ENCODE assay signal across 12 cellular contexts in genomic region chr15:63244976-63245645, GRCh38. TPM values are rescaled to one million over a fixed set of nuclear protein-coding genes. Genes with fewer than 3 reads are reported as not detected.
A peak's percentile ranks its signal among the peaks of the same experiment; 100 is the strongest.
DNase-seq lines count a peak whose midpoint lies in the region; ATAC-seq and TF ChIP-seq lines count a peak whose summit lies in the region.
"Had no signal": no experiment of that assay in that cellular context is flagged by ENCODE, and none has a peak within 500 bp of the region (broad histone marks: within the 10 kb centered on the region; RNA-seq: fewer than 3 reads in every experiment).

No MANE protein-coding gene starts in this region.

- H3K27ac Mint-ChIP-seq in CD4-positive, alpha-beta T cell = peak overlapping the region; percentile 78
- peak overlapping the region; percentile 79 for H3K27ac Mint-ChIP-seq in T-helper 2 cell treated with Interferon-gamma antibody and Interleukin-4, amounts not matched to agents 5 μg/mL and 100 μg/mL, for 36 hours

- H3K4me1 Mint-ChIP-seq in CD4-positive, alpha-beta T cell (ENCODE audit: low read depth) = peaks cover 77% of the 10 kb centered on the region
- H3K4me1 Mint-ChIP-seq in T-helper 2 cell treated with Interferon-gamma antibody and Interleukin-4, amounts not matched to agents 5 μg/mL and 100 μg/mL, for 36 hours (ENCODE audit: low read depth) = peaks cover 37% of the 10 kb centered on the region

- no peak overlapping the region for H3K9ac ChIP-seq in parathyroid adenoma
- H3K9ac ChIP-seq in Karpas-422 (ENCODE audit: low read length) = no peak overlapping the region

- H3K36me3 ChIP-seq in effector memory CD4-positive, alpha-beta T cell (ENCODE audit: control insufficient read depth, insufficient read depth, low read length) = peaks cover 16% of the 10 kb centered on the region
- H3K36me3 ChIP-seq in parathyroid adenoma (ENCODE audit: control insufficient read depth, insufficient read depth, low read length) (no peaks in the 10 kb centered on the region), Karpas-422 (ENCODE audit: insufficient read depth, low read length) (no peaks in the 10 kb centered on the region)

- peak in 1 of 10 experiments; percentile 22 for DNase-seq in CD4-positive, alpha-beta T cell
- no peak for DNase-seq in T-helper 2 cell treated with Interferon-gamma antibody and Interleukin-4, amounts not matched to agents 5 μg/mL and 100 μg/mL, for 36 hours (ENCODE audit: low spot score)
- DNase-seq in effector memory CD4-positive, alpha-beta T cell = peak in 1 of 3 donors; percentile 11
- DNase-seq in NCI-H2107 (lab: John Stamatoyannopoulos, UW) = no peak
- DNase-seq in superior temporal gyrus (ENCODE audit: extremely low spot score) = no peak
- DNase-seq in Karpas-422 = no peak
- no peak for DNase-seq in germinal center (ENCODE audit: low spot score)
- DNase-seq: activated CD4-positive, alpha-beta T cell treated with anti-CD3 and anti-CD28 coated beads for 4 hours; H7; NCI-H1092 treated with DMSO at 0.1 percent for 48 hours had no signal

- H3K27me3 Mint-ChIP-seq in CD4-positive, alpha-beta T cell = no peaks in the 10 kb centered on the region
- no peaks in the 10 kb centered on the region for H3K27me3 Mint-ChIP-seq in T-helper 2 cell treated with Interferon-gamma antibody and Interleukin-4, amounts not matched to agents 5 μg/mL and 100 μg/mL, for 36 hours (ENCODE audit: low read depth)

- H3K4me2 ChIP-seq in parathyroid adenoma (ENCODE audit: low read length) = peak overlapping the region; percentile 22
- H3K4me2 ChIP-seq in Karpas-422 (ENCODE audit: low read depth, low read length, poor library complexity, severe bottlenecking) = no peak overlapping the region

- no peaks in the 10 kb centered on the region for H4K20me1 ChIP-seq in Karpas-422 (ENCODE audit: insufficient read depth, low read depth, low read length)

- POLR2A ChIA-PET in CD4-positive, alpha-beta T cell (lab: Charles Lee) = interaction anchor here (1.1 to 3.4 kb wide), 7 partner anchors 13 to 88 kb away, joined by 3 to 18 read pairs (median 6); partner anchors contain the start of genes APH1B and RPS27L

- H3K79me2 ChIP-seq in parathyroid adenoma = no peaks in the 10 kb centered on the region
- no peaks in the 10 kb centered on the region for H3K79me2 ChIP-seq in Karpas-422 (ENCODE audit: low read length)

- peak overlapping the region; percentile 27 for H3K27ac ChIP-seq in CD4-positive, alpha-beta T cell (ENCODE audit: low read depth, low read length)
- H3K27ac ChIP-seq in effector memory CD4-positive, alpha-beta T cell (ENCODE audit: insufficient read depth, low read length, poor library complexity, severe bottlenecking) = peak overlapping the region; percentile 42
- H3K27ac ChIP-seq in parathyroid adenoma (peak overlapping the region; percentile 30), Karpas-422 (ENCODE audit: low read length) (no peak overlapping the region)

- H3K9me3 Mint-ChIP-seq in CD4-positive, alpha-beta T cell = no peaks in the 10 kb centered on the region
- H3K9me3 Mint-ChIP-seq in T-helper 2 cell treated with Interferon-gamma antibody and Interleukin-4, amounts not matched to agents 5 μg/mL and 100 μg/mL, for 36 hours = no peaks in the 10 kb centered on the region

- TF ChIP-seq CTCF in CD4-positive, alpha-beta T cell (IDR thresholded peaks at IDR 0.05) = no peak
- TF ChIP-seq CTCF in parathyroid adenoma (IDR thresholded peaks at IDR 0.05) = no peak

- peaks cover 2% of the 10 kb centered on the region for H3K4me1 ChIP-seq in effector memory CD4-positive, alpha-beta T cell (ENCODE audit: control insufficient read depth, insufficient read depth, low read length, poor library complexity, severe bottlenecking)
- H3K4me1 ChIP-seq in parathyroid adenoma (no peaks in the 10 kb centered on the region), Karpas-422 (ENCODE audit: low read length) (peaks cover 11% of the 10 kb centered on the region)

- H3K4me3 ChIP-seq in effector memory CD4-positive, alpha-beta T cell (ENCODE audit: insufficient read depth, low read depth, low read length, poor library complexity, severe bottlenecking) = no peak overlapping the region
- H3K4me3 ChIP-seq in parathyroid adenoma (ENCODE audit: low read depth, low read length) (no peak overlapping the region), Karpas-422 (ENCODE audit: low read length) (no peak overlapping the region)
- H3K4me3 ChIP-seq: coronary artery had no signal

- intact Hi-C loops in CD4-positive, alpha-beta T cell (cut with DNase I, micrococcal nuclease) = loop anchor here in 1 of 2 experiments (5.0 kb wide), 2 partner anchors 53 to 88 kb away; partner anchors contain the start of gene RPS27L

- peak; percentile 88 for ATAC-seq in CD4-positive, alpha-beta T cell (ENCODE audit: poor library complexity)

- H3K4me3 Mint-ChIP-seq in CD4-positive, alpha-beta T cell = peak overlapping the region; percentile 47
- H3K4me3 Mint-ChIP-seq in T-helper 2 cell treated with Interferon-gamma antibody and Interleukin-4, amounts not matched to agents 5 μg/mL and 100 μg/mL, for 36 hours = peak overlapping the region; percentile 64

- CTCF ChIA-PET in CD4-positive, alpha-beta T cell (lab: Charles Lee) = interaction anchor here (1.1 to 1.7 kb wide), 4 partner anchors 13 to 79 kb away, joined by 3 to 7 read pairs (median 4); no protein-coding TSS in a partner anchor

- peaks cover 80% of the 10 kb centered on the region for H3K36me3 Mint-ChIP-seq in CD4-positive, alpha-beta T cell (ENCODE audit: low read depth)
- H3K36me3 Mint-ChIP-seq in T-helper 2 cell treated with Interferon-gamma antibody and Interleukin-4, amounts not matched to agents 5 μg/mL and 100 μg/mL, for 36 hours (ENCODE audit: low read depth) = peaks cover 54% of the 10 kb centered on the region

- H3K9me3 ChIP-seq in CD4-positive, alpha-beta T cell (ENCODE audit: control insufficient read depth, low read length) = no peaks in the 10 kb centered on the region
- no peaks in the 10 kb centered on the region for H3K9me3 ChIP-seq in effector memory CD4-positive, alpha-beta T cell (ENCODE audit: control insufficient read depth, low read length)
- H3K9me3 ChIP-seq in parathyroid adenoma (ENCODE audit: control insufficient read depth, low read length) (no peaks in the 10 kb centered on the region), Karpas-422 (ENCODE audit: low read length) (no peaks in the 10 kb centered on the region)

- H3K27me3 ChIP-seq in CD4-positive, alpha-beta T cell (ENCODE audit: control insufficient read depth, insufficient read depth, low read length) = no peaks in the 10 kb centered on the region
- no peaks in the 10 kb centered on the region for H3K27me3 ChIP-seq in effector memory CD4-positive, alpha-beta T cell (replicated peaks; ENCODE audit: control insufficient read depth, insufficient read depth, low read length, poor library complexity, severe bottlenecking)
- H3K27me3 ChIP-seq in parathyroid adenoma (ENCODE audit: control insufficient read depth, insufficient read depth, low read length) (no peaks in the 10 kb centered on the region), Karpas-422 (ENCODE audit: low read length) (no peaks in the 10 kb centered on the region)

- H3K9me2 ChIP-seq in Karpas-422 (replicated peaks; ENCODE audit: insufficient read depth, low read length) = no peaks in the 10 kb centered on the region

- H2AFZ ChIP-seq in parathyroid adenoma (no peak overlapping the region), Karpas-422 (ENCODE audit: low read length) (no peak overlapping the region)

RNA-seq across cellular contexts. Expression of gene APH1B, which starts 32.3 kb away (rescaled TPM):
- total RNA-seq in CD4-positive, alpha-beta T cell = 10 to 100 TPM in 1 of 2 experiments, 1 to 10 TPM in 1; 9.3 to 11.6 TPM
- 21.4 and 34.8 TPM in 2 replicates for total RNA-seq in Karpas-422 (2014; rRNA removed; shearing (Covaris generic); ENCODE audit: low replicate concordance)

RNA-seq across cellular contexts. Expression of gene RAB8B, which starts 55.7 kb away (rescaled TPM):
- total RNA-seq in CD4-positive, alpha-beta T cell = 10 to 100 TPM; 74.5 to 75.2 TPM
- total RNA-seq in Karpas-422 (2014; rRNA removed; shearing (Covaris generic); ENCODE audit: low replicate concordance) = 4.9 and 14.2 TPM in 2 replicates
